Comparison of ENCODE assay signal across 1 cellular context in the genomic region with DNA sequence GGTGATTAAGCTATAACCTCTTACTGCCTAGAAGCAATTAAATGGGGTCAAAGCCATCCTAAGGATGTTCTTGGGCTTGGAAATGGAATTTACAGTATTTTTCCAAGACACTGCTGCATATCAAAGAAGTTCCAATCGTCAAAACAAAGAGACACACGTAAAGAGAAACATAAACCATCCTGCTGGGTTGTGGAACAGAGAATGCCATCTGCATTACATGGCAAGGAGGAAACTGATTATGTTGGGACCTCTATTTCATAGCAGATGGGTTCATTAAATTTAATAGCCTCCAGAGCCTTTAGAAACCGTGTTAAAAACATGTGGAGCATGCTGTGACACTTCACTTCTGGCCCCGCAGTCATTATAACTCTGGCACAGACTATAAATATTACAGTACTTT.
TF ChIP-seq lines count a peak whose summit lies in the region.

No MANE protein-coding gene starts in this region.

TF ChIP-seq in HepG2, 621 proteins besides CTCF, POLR2A, EP300 and RAD21 (continued from another document):
- TF ChIP-seq, protein P1, sequence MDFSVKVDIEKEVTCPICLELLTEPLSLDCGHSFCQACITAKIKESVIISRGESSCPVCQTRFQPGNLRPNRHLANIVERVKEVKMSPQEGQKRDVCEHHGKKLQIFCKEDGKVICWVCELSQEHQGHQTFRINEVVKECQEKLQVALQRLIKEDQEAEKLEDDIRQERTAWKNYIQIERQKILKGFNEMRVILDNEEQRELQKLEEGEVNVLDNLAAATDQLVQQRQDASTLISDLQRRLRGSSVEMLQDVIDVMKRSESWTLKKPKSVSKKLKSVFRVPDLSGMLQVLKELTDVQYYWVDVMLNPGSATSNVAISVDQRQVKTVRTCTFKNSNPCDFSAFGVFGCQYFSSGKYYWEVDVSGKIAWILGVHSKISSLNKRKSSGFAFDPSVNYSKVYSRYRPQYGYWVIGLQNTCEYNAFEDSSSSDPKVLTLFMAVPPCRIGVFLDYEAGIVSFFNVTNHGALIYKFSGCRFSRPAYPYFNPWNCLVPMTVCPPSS (IDR thresholded peaks at IDR 0.05): no peak
- TF ChIP-seq, protein P2, sequence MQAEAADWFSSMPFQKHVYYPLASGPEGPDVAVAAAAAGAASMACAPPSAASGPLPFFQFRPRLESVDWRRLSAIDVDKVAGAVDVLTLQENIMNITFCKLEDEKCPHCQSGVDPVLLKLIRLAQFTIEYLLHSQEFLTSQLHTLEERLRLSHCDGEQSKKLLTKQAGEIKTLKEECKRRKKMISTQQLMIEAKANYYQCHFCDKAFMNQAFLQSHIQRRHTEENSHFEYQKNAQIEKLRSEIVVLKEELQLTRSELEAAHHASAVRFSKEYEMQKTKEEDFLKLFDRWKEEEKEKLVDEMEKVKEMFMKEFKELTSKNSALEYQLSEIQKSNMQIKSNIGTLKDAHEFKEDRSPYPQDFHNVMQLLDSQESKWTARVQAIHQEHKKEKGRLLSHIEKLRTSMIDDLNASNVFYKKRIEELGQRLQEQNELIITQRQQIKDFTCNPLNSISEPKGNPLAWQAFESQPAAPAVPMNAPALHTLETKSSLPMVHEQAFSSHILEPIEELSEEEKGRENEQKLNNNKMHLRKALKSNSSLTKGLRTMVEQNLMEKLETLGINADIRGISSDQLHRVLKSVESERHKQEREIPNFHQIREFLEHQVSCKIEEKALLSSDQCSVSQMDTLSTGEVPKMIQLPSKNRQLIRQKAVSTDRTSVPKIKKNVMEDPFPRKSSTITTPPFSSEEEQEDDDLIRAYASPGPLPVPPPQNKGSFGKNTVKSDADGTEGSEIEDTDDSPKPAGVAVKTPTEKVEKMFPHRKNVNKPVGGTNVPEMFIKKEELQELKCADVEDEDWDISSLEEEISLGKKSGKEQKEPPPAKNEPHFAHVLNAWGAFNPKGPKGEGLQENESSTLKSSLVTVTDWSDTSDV (CRISPR knock-in tag; IDR thresholded peaks at IDR 0.05): no peak
- TF ChIP-seq ZNF180 (CRISPR knock-in tag; IDR thresholded peaks at IDR 0.05; ENCODE audit: borderline replicate concordance, low read depth) (no peak), ZNF235 (CRISPR knock-in tag; IDR thresholded peaks at IDR 0.05; ENCODE audit: borderline replicate concordance) (no peak), HOXA7 (CRISPR knock-in tag; IDR thresholded peaks at IDR 0.05) (no peak), CREB1 (IDR thresholded peaks at IDR 0.05) (no peak), CREB1 (CRISPR knock-in tag; IDR thresholded peaks at IDR 0.05) (no peak)
